In genomic region chr17:37708008-37708615, GRCh38 we compare ENCODE assay signal across 25 cellular contexts. TPM values are rescaled to one million over a fixed set of nuclear protein-coding genes. Genes with fewer than 3 reads are reported as not detected.
DNase-seq lines count a peak whose midpoint lies in the region; ATAC-seq, FAIRE-seq and TF ChIP-seq lines count a peak whose summit lies in the region.
"Had no signal": no experiment of that assay in that cellular context is flagged by ENCODE, and none has a peak within 500 bp of the region (broad histone marks: within the 10 kb centered on the region; RNA-seq: fewer than 3 reads in every experiment).

No MANE protein-coding gene starts in this region.

- no peak overlapping the region for H3K4me3 Mint-ChIP-seq in effector memory CD8-positive, alpha-beta T cell
- no peak overlapping the region for H3K4me3 Mint-ChIP-seq in activated CD8-positive, alpha-beta T cell treated with anti-CD3 and anti-CD28 coated beads, Interleukin-2, amount 10 ng/mL, durations not matched to agents 7 days and 5 days
- H3K4me3 Mint-ChIP-seq: activated T-helper 17 cell treated with anti-CD3 and anti-CD28 coated beads, Interleukin-2, amount 50 U/mL, for 72 hours; CD4-positive, alpha-beta T cell; stimulated activated effector memory CD8-positive, alpha-beta T cell treated with anti-CD3 and anti-CD28 coated beads, Interleukin-12 subunit alpha, Interleukin-12 subunit beta, amount 100 ng/mL, for 72 hours had no signal

- H3K4me1 ChIP-seq in Peyer's patch (peaks cover 0 to 47% (median 2%) of the 10 kb centered on the region in 4 donors), pancreas (peaks cover 55 to 62% (median 57%) of the 10 kb centered on the region in 3 donors)
- H3K4me1 ChIP-seq: gastrocnemius medialis, tibial artery had no signal

- H3K9me3 Mint-ChIP-seq in effector memory CD8-positive, alpha-beta T cell = no peaks in the 10 kb centered on the region
- no peaks in the 10 kb centered on the region for H3K9me3 Mint-ChIP-seq in activated CD8-positive, alpha-beta T cell treated with anti-CD3 and anti-CD28 coated beads, Interleukin-2, amount 10 ng/mL, durations not matched to agents 7 days and 5 days (ENCODE audit: insufficient read depth)
- H3K9me3 Mint-ChIP-seq: activated T-helper 17 cell treated with anti-CD3 and anti-CD28 coated beads, Interleukin-2, amount 50 U/mL, for 72 hours; CD4-positive, alpha-beta T cell; stimulated activated effector memory CD8-positive, alpha-beta T cell treated with anti-CD3 and anti-CD28 coated beads, Interleukin-12 subunit alpha, Interleukin-12 subunit beta, amount 100 ng/mL, for 72 hours had no signal

- peaks cover 2 to 3% of the 10 kb centered on the region in 2 donors for H3K4me1 Mint-ChIP-seq in effector memory CD8-positive, alpha-beta T cell (ENCODE audit: low read depth in 2 of 2)
- no peaks in the 10 kb centered on the region for H3K4me1 Mint-ChIP-seq in activated CD8-positive, alpha-beta T cell treated with anti-CD3 and anti-CD28 coated beads, Interleukin-2, amount 10 ng/mL, durations not matched to agents 7 days and 5 days (ENCODE audit: low read depth)
- H3K4me1 Mint-ChIP-seq: activated T-helper 17 cell treated with anti-CD3 and anti-CD28 coated beads, Interleukin-2, amount 50 U/mL, for 72 hours; stimulated activated effector memory CD8-positive, alpha-beta T cell treated with anti-CD3 and anti-CD28 coated beads, Interleukin-12 subunit alpha, Interleukin-12 subunit beta, amount 100 ng/mL, for 72 hours had no signal

- peak; percentile 31 to 66 for TF ChIP-seq POLR2A in Peyer's patch (IDR thresholded peaks at IDR 0.05)

- peaks cover 0 to 10% (median 0%) of the 10 kb centered on the region in 3 donors for H3K36me3 ChIP-seq in Peyer's patch
- peaks cover 0 to 19% (median 0%) of the 10 kb centered on the region in 3 donors for H3K36me3 ChIP-seq in pancreas
- H3K36me3 ChIP-seq: gastrocnemius medialis, tibial artery had no signal

- POLR2A ChIA-PET in activated CD8-positive, alpha-beta T cell treated with anti-CD3 and anti-CD28 coated beads, Interleukin-2, amount 10 ng/mL, durations not matched to agents 7 days and 5 days (lab: Charles Lee) = no interaction called here

- in situ Hi-C loops in Caki2 (cut with HindIII; ENCODE audit: low pct_unique_long_range_greater_than_20kb, low sequenced_read_pairs) = no loop called here

- CTCF ChIA-PET in activated CD8-positive, alpha-beta T cell treated with anti-CD3 and anti-CD28 coated beads, Interleukin-2, amount 10 ng/mL, durations not matched to agents 7 days and 5 days (lab: Charles Lee) = interaction anchor here (2.3 kb wide), 1 partner anchor 84 kb away, joined by 7 read pairs; no protein-coding TSS in a partner anchor

- FAIRE-seq in pancreas (lab: Jason Lieb, UNC) = no peak
- FAIRE-seq: bronchial epithelial cell, HTR-8/SVneo had no signal

- no peaks in the 10 kb centered on the region for H3K27me3 ChIP-seq in Peyer's patch
- no peaks in the 10 kb centered on the region for H3K27me3 ChIP-seq in pancreas

- DNase-seq in Caki2 (ENCODE audit: low read depth) = peak; percentile 80
- DNase-seq in Peyer's patch = peak in 2 of 3 donors; percentile 71 to 78
- DNase-seq in left colon = peak; percentile 78 to 82
- peak in 5 of 6 donors; percentile 64 to 72 (median 71) for DNase-seq in pancreas
- no peak for DNase-seq in effector memory CD8-positive, alpha-beta T cell
- DNase-seq in activated CD8-positive, alpha-beta T cell treated with anti-CD3 and anti-CD28 coated beads, Interleukin-2, amount 10 ng/mL, durations not matched to agents 7 days and 5 days = no peak
- DNase-seq: activated CD4-positive, CD25-positive, alpha-beta regulatory T cell treated with anti-CD3 and anti-CD28 coated beads, Interleukin-2, amount 50 U/mL, for 72 hours; CD4-positive, alpha-beta T cell; gastrocnemius medialis; left ventricle myocardium superior; NCI-H1694; NCI-H774; T-helper 9 cell; tibial artery had no signal

- intact Hi-C loops in left colon (cut with DNase I, micrococcal nuclease) = no loop called here
- intact Hi-C loops in pancreas (cut with DNase I) = loop anchor here in 1 of 3 donors (10.0 kb wide), 1 partner anchor 57 kb away; no protein-coding TSS in a partner anchor

- peak overlapping the region in 1 of 4 donors; percentile 36 for H3K4me3 ChIP-seq in Peyer's patch
- no peak overlapping the region for H3K4me3 ChIP-seq in pancreas
- H3K4me3 ChIP-seq: gastrocnemius medialis, SK-N-MC, tibial artery had no signal

- WGBS in pancreas, 2 donors = 39 to 41% methylated on average over 7 of the region's 7 CpGs

- H3K9me3 ChIP-seq in Peyer's patch (no peaks in the 10 kb centered on the region), pancreas (no peaks in the 10 kb centered on the region)
- H3K9me3 ChIP-seq: gastrocnemius medialis, tibial artery had no signal

- ATAC-seq in left colon (peak; percentile 73), pancreas (peak; percentile 44 to 73 (median 62)), HG03378 (IDR thresholded peaks at IDR 0.05; ENCODE audit: unreplicated experiment) (no peak), HG03135 (IDR thresholded peaks at IDR 0.05; ENCODE audit: unreplicated experiment) (no peak)
- no peak for ATAC-seq in effector memory CD8-positive, alpha-beta T cell (replicated peaks)
- no peak for ATAC-seq in activated CD8-positive, alpha-beta T cell treated with anti-CD3 and anti-CD28 coated beads, Interleukin-2, amount 10 ng/mL, durations not matched to agents 7 days and 5 days
- ATAC-seq: gastrocnemius medialis, left ventricle myocardium superior, Panc1 had no signal

- no peaks in the 10 kb centered on the region for H3K36me3 Mint-ChIP-seq in effector memory CD8-positive, alpha-beta T cell (ENCODE audit: insufficient read depth)
- no peaks in the 10 kb centered on the region for H3K36me3 Mint-ChIP-seq in activated CD8-positive, alpha-beta T cell treated with anti-CD3 and anti-CD28 coated beads, Interleukin-2, amount 10 ng/mL, durations not matched to agents 7 days and 5 days (ENCODE audit: low read depth)
- H3K36me3 Mint-ChIP-seq: stimulated activated effector memory CD8-positive, alpha-beta T cell treated with anti-CD3 and anti-CD28 coated beads, Interleukin-12 subunit alpha, Interleukin-12 subunit beta, amount 100 ng/mL, for 72 hours had no signal

- no peak overlapping the region for H3K27ac Mint-ChIP-seq in effector memory CD8-positive, alpha-beta T cell
- H3K27ac Mint-ChIP-seq in activated CD8-positive, alpha-beta T cell treated with anti-CD3 and anti-CD28 coated beads, Interleukin-2, amount 10 ng/mL, durations not matched to agents 7 days and 5 days = no peak overlapping the region
- H3K27ac Mint-ChIP-seq: activated T-helper 17 cell treated with anti-CD3 and anti-CD28 coated beads, Interleukin-2, amount 50 U/mL, for 72 hours; CD4-positive, alpha-beta T cell; stimulated activated effector memory CD8-positive, alpha-beta T cell treated with anti-CD3 and anti-CD28 coated beads, Interleukin-12 subunit alpha, Interleukin-12 subunit beta, amount 100 ng/mL, for 72 hours had no signal

- TF ChIP-seq CTCF in Peyer's patch (IDR thresholded peaks at IDR 0.05) (no peak), pancreas (IDR thresholded peaks at IDR 0.05) (no peak)

- peaks cover 62 to 86% of the 10 kb centered on the region in 2 donors for H3K27me3 Mint-ChIP-seq in effector memory CD8-positive, alpha-beta T cell
- H3K27me3 Mint-ChIP-seq in activated CD8-positive, alpha-beta T cell treated with anti-CD3 and anti-CD28 coated beads, Interleukin-2, amount 10 ng/mL, durations not matched to agents 7 days and 5 days (ENCODE audit: low read depth) = peaks cover 37% of the 10 kb centered on the region

- H3K27ac ChIP-seq in Peyer's patch = peak overlapping the region in 3 of 4 donors; percentile 52 to 95 (median 87)
- H3K27ac ChIP-seq in pancreas = peak overlapping the region; percentile 68 to 87 (median 83)
- H3K27ac ChIP-seq: epithelial cell of prostate, gastrocnemius medialis, SK-N-MC, tibial artery had no signal

RNA-seq across cellular contexts. Expression of gene HNF1B, which starts 36.7 kb away (rescaled TPM):
- total RNA-seq in Caki2 (2014; rRNA removed; shearing (Covaris generic); ENCODE audit: low replicate concordance) = 3.6 and 11.4 TPM in 2 replicates
- total RNA-seq in Peyer's patch = 10 to 100 TPM; 16.5 to 39.9 (median 32.2) TPM
- 10 to 100 TPM; 40.6 to 42.8 TPM for total RNA-seq in left colon
- total RNA-seq in pancreas = 10 to 100 TPM; 24.9 to 50.5 (median 29.5) TPM
- 10 to 100 TPM; 36.5 to 49.2 TPM for polyA plus RNA-seq in pancreas
- total RNA-seq in activated CD8-positive, alpha-beta T cell treated with anti-CD3 and anti-CD28 coated beads, Interleukin-2, amount 10 ng/mL, durations not matched to agents 7 days and 5 days = not detected
- total RNA-seq: bronchial epithelial cell; CD4-positive, alpha-beta T cell; gastrocnemius medialis; left ventricle myocardium superior; pulmonary artery endothelial cell had no signal
- polyA plus RNA-seq: neural cell had no signal

Comparison
In these comparisons a context has a peak if more than half of its experiments do, and no peak if none do; other contexts are left out.
1. DNase-seq: peak in Caki2 (single experiment), Peyer's patch (2 of 3), left colon (2 of 2) and pancreas (5 of 6); none in effector memory CD8-positive, alpha-beta T cell (0 of 3) and activated CD8-positive, alpha-beta T cell treated with anti-CD3 and anti-CD28 coated beads, Interleukin-2, amount 10 ng/mL, durations not matched to agents 7 days and 5 days (single experiment).
2. ATAC-seq: peak in left colon (single experiment) and pancreas (4 of 4); none in HG03378 (single experiment), HG03135 (single experiment), effector memory CD8-positive, alpha-beta T cell (single experiment) and activated CD8-positive, alpha-beta T cell treated with anti-CD3 and anti-CD28 coated beads, Interleukin-2, amount 10 ng/mL, durations not matched to agents 7 days and 5 days (single experiment).